ENCODE assay signal across 31 cellular contexts in the genomic region with DNA sequence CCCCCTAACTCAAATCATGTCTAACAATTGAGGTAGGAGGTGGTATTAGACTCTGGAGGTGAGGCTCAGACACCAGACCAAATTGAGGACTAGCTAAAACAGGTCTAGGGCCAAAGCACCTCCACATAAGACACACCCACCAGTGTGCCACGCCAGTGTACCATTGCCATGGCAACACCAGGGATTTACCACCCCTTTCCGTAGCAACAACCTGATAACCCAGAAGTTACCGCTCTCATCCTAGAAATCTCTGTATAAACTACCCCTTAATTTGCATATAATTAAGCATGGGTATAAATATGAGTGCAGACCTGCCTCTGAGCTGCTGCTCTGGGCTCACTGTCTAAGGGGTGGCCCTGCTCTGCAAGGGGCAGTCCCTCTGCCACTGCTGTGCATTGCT. TPM values are rescaled to one million over a fixed set of nuclear protein-coding genes. Genes with fewer than 3 reads are reported as not detected.
DNase-seq lines count a peak whose midpoint lies in the region; ATAC-seq and TF ChIP-seq lines count a peak whose summit lies in the region.
"Had no signal": no experiment of that assay in that cellular context is flagged by ENCODE, and none has a peak within 500 bp of the region (broad histone marks: within the 10 kb centered on the region; RNA-seq: fewer than 3 reads in every experiment).

No MANE protein-coding gene starts in this region.

- no peak overlapping the region for H3K4me3 ChIP-seq in GM12865 (ENCODE audit: low read depth, low read length)
- H3K4me3 ChIP-seq in naive thymus-derived CD4-positive, alpha-beta T cell (ENCODE audit: low read length) = no peak overlapping the region
- H3K4me3 ChIP-seq: BLaER1 treated with 17β-estradiol and CSF1 and Interleukin-3, amounts not matched to agents 10 nM and 100 nM; esophagus muscularis mucosa; GM23248; heart right ventricle; neural progenitor cell; right atrium auricular region had no signal

- no peaks in the 10 kb centered on the region for H3K27me3 ChIP-seq in naive thymus-derived CD4-positive, alpha-beta T cell (ENCODE audit: control insufficient read depth in 2 of 2, insufficient read depth in 2 of 2, low read length in 2 of 2)
- H3K27me3 ChIP-seq: right atrium auricular region had no signal

- peaks cover 17 to 39% (median 33%) of the 10 kb centered on the region in 7 donors for H3K4me1 Mint-ChIP-seq in naive thymus-derived CD4-positive, alpha-beta T cell

- ATAC-seq in naive thymus-derived CD4-positive, alpha-beta T cell = peak; percentile 10
- no peak for ATAC-seq in HG03135 (IDR thresholded peaks at IDR 0.05; ENCODE audit: unreplicated experiment)
- no peak for ATAC-seq in HG03521 (IDR thresholded peaks at IDR 0.05; ENCODE audit: unreplicated experiment)
- ATAC-seq: heart right ventricle, PC-3, Right ventricle myocardium inferior, SK-N-SH treated with all-trans-retinoic acid at 6 μM for 48 hours had no signal

- peaks cover 0 to 2% (median 0%) of the 10 kb centered on the region in 11 donors for H3K9me3 Mint-ChIP-seq in naive thymus-derived CD4-positive, alpha-beta T cell
- H3K9me3 Mint-ChIP-seq: activated naive CD4-positive, alpha-beta T cell treated with anti-CD3 and anti-CD28 coated beads, Interleukin-2, amount 50 U/mL, for 24 hours; activated T-helper 2 cell treated with anti-CD3 and anti-CD28 coated beads, Interferon-gamma antibody, Interleukin-2, Interleukin-4, amounts not matched to agents 10 μg/mL and 5 μg/mL and 100 μg/mL, durations not matched to agents 14 hours and 24 hours and 36 hours; HFFc6; neural progenitor cell; type B pancreatic cell had no signal

- H3K27ac Mint-ChIP-seq in naive thymus-derived CD4-positive, alpha-beta T cell = peak overlapping the region in 5 of 9 donors; percentile 23 to 93 (median 71)
- H3K27ac Mint-ChIP-seq: activated T-helper 2 cell treated with anti-CD3 and anti-CD28 coated beads, Interferon-gamma antibody, Interleukin-2, Interleukin-4, amounts not matched to agents 10 μg/mL and 5 μg/mL and 100 μg/mL, durations not matched to agents 14 hours and 24 hours and 36 hours; endodermal cell; HFFc6; neural progenitor cell; type B pancreatic cell had no signal

- H3K27me3 Mint-ChIP-seq in naive thymus-derived CD4-positive, alpha-beta T cell = peaks cover 0 to 49% (median 0%) of the 10 kb centered on the region in 5 donors
- H3K27me3 Mint-ChIP-seq: activated naive CD4-positive, alpha-beta T cell treated with anti-CD3 and anti-CD28 coated beads, Interleukin-2, amount 50 U/mL, for 24 hours had no signal

- DNase-seq in activated CD4-positive, alpha-beta T cell treated with anti-CD3 and anti-CD28 coated beads, Interleukin-2, amount 50 U/mL, for 1 hour = peak; percentile 24
- no peak for DNase-seq in activated CD4-positive, alpha-beta T cell treated with anti-CD3 and anti-CD28 coated beads for 1 hour
- DNase-seq in GM12865 (ENCODE audit: low read depth) (peak; percentile 36), T-helper 22 cell (ENCODE audit: low read depth) (peak; percentile 45)
- no peak for DNase-seq in naive thymus-derived CD4-positive, alpha-beta T cell
- DNase-seq: activated CD4-positive, alpha-beta T cell treated with anti-CD3 and anti-CD28 coated beads, Interleukin-2, amount 50 U/mL, for 4 hours; activated CD8-positive, alpha-beta memory T cell treated with anti-CD3 and anti-CD28 coated beads, Interleukin-2, amount 50 U/mL, for 4 hours; anterior cingulate cortex; endodermal cell; foreskin melanocyte; GM23248; heart right ventricle; HFFc6; IMR-90; NCI-H1105; NCI-H1930; NCI-H226; PC-3; substantia nigra had no signal

- no peak overlapping the region for H3K27ac ChIP-seq in naive thymus-derived CD4-positive, alpha-beta T cell (ENCODE audit: low read depth, low read length)
- H3K27ac ChIP-seq: BLaER1 treated with 17β-estradiol and CSF1 and Interleukin-3, amounts not matched to agents 10 nM and 100 nM; esophagus muscularis mucosa; GM23248; heart right ventricle; neural progenitor cell; parathyroid adenoma; right atrium auricular region had no signal

- CTCF ChIA-PET in naive thymus-derived CD4-positive, alpha-beta T cell (lab: Charles Lee) = interaction anchor here (1.0 kb wide), 1 partner anchor 15 kb away, joined by 3 read pairs; no protein-coding TSS in a partner anchor

- H3K36me3 Mint-ChIP-seq in naive thymus-derived CD4-positive, alpha-beta T cell = peaks cover 0 to 3% (median 0%) of the 10 kb centered on the region in 5 donors
- H3K36me3 Mint-ChIP-seq: neural progenitor cell had no signal

- intact Hi-C loops in naive thymus-derived CD4-positive, alpha-beta T cell (cut with micrococcal nuclease) = loop anchor here in 1 of 2 donors (10.0 kb wide), 1 partner anchor 811 kb away; no protein-coding TSS in a partner anchor

- peaks cover 23 to 24% of the 10 kb centered on the region in 2 donors for H3K4me1 ChIP-seq in naive thymus-derived CD4-positive, alpha-beta T cell (ENCODE audit: control insufficient read depth in 2 of 2, insufficient read depth in 2 of 2, low read length in 2 of 2)
- H3K4me1 ChIP-seq: neural progenitor cell, parathyroid adenoma had no signal

- no peaks in the 10 kb centered on the region for H3K9me3 ChIP-seq in naive thymus-derived CD4-positive, alpha-beta T cell (ENCODE audit: control insufficient read depth in 2 of 3, low read length in 3 of 3)
- H3K9me3 ChIP-seq: esophagus muscularis mucosa, heart right ventricle, right atrium auricular region had no signal

- POLR2A ChIA-PET in naive thymus-derived CD4-positive, alpha-beta T cell (lab: Charles Lee) = interaction anchor here (0.7 to 1.2 kb wide), 3 partner anchors 18 to 150 kb away, joined by 3 read pairs; no protein-coding TSS in a partner anchor

- TF ChIP-seq CTCF in GM12865 (IDR thresholded peaks at IDR 0.05; ENCODE audit: insufficient read depth, low read depth, low read length, missing control alignments) = no peak

- no peaks in the 10 kb centered on the region for H3K36me3 ChIP-seq in naive thymus-derived CD4-positive, alpha-beta T cell (ENCODE audit: control insufficient read depth in 2 of 3, insufficient read depth in 3 of 3, low read length in 3 of 3)
- H3K36me3 ChIP-seq: BLaER1 treated with 17β-estradiol and CSF1 and Interleukin-3, amounts not matched to agents 10 nM and 100 nM; esophagus muscularis mucosa; heart right ventricle; neural progenitor cell; right atrium auricular region had no signal

- peak overlapping the region in 3 of 10 donors; percentile 7 to 79 (median 50) for H3K4me3 Mint-ChIP-seq in naive thymus-derived CD4-positive, alpha-beta T cell
- H3K4me3 Mint-ChIP-seq: endodermal cell, HFFc6, neural progenitor cell, type B pancreatic cell had no signal

RNA-seq across cellular contexts. Expression of a gene that starts 57.4 kb away (rescaled TPM):
- 100 to 1,000 TPM; 266 to 449 (median 405) TPM for total RNA-seq in naive thymus-derived CD4-positive, alpha-beta T cell
- polyA plus RNA-seq in naive thymus-derived CD4-positive, alpha-beta T cell = 100 to 1,000 TPM; 155 to 181 TPM

Comparison
In these comparisons a context has a peak if more than half of its experiments do, and no peak if none do; other contexts are left out.
1. DNase-seq: peak in activated CD4-positive, alpha-beta T cell treated with anti-CD3 and anti-CD28 coated beads, Interleukin-2, amount 50 U/mL, for 1 hour (single experiment), GM12865 (single experiment) and T-helper 22 cell (single experiment); none in activated CD4-positive, alpha-beta T cell treated with anti-CD3 and anti-CD28 coated beads for 1 hour (single experiment) and naive thymus-derived CD4-positive, alpha-beta T cell (0 of 9).